Comparison of ENCODE assay signal across 1 cellular context in genomic region chr6:117142145-117142544, GRCh38.
TF ChIP-seq lines count a peak whose summit lies in the region.

No MANE protein-coding gene starts in this region.

TF ChIP-seq in WTC11, 78 proteins besides CTCF, POLR2A, EP300 and RAD21 (continued from another document):
- TF ChIP-seq ZNF532 (CRISPR knock-in tag; IDR thresholded peaks at IDR 0.05; ENCODE audit: borderline replicate concordance) (no peak), JAZF1 (CRISPR knock-in tag; IDR thresholded peaks at IDR 0.05) (no peak), ZBTB43 (CRISPR knock-in tag; IDR thresholded peaks at IDR 0.05) (no peak), ZNF423 (CRISPR knock-in tag; IDR thresholded peaks at IDR 0.05) (no peak)
